Comparison of ENCODE assay signal across 1 cellular context in genomic region chr16:86824751-86825310, GRCh38.
TF ChIP-seq lines count a peak whose summit lies in the region.

No MANE protein-coding gene starts in this region.

TF ChIP-seq in H1, 55 proteins besides CTCF, POLR2A, EP300 and RAD21:
- TF ChIP-seq CBX5 (IDR thresholded peaks at IDR 0.05; ENCODE audit: low read depth, low read length) (no peak), PHF8 (conservative IDR thresholded peaks at IDR 0.05; ENCODE audit: low read depth, low read length) (no peak), ATF3 (IDR thresholded peaks at IDR 0.05; ENCODE audit: insufficient read depth, low read depth, low read length) (no peak), SP1 (IDR thresholded peaks at IDR 0.05; ENCODE audit: low read depth, low read length) (no peak), EZH2 (IDR thresholded peaks at IDR 0.05; ENCODE audit: low read depth, low read length, severe bottlenecking) (peak; percentile 22), YY1 (IDR thresholded peaks at IDR 0.05; ENCODE audit: low read depth, low read length) (no peak), CEBPB (IDR thresholded peaks at IDR 0.05; ENCODE audit: low read depth, low read length) (peak; percentile 72; the same call in 1 of the 2 replicates), SP2 (IDR thresholded peaks at IDR 0.05; ENCODE audit: low read length) (no peak), GTF2F1 (IDR thresholded peaks at IDR 0.05; ENCODE audit: borderline replicate concordance, low read depth, low read length) (no peak)
